Comparison of ENCODE assay signal across 20 cellular contexts in the genomic region with DNA sequence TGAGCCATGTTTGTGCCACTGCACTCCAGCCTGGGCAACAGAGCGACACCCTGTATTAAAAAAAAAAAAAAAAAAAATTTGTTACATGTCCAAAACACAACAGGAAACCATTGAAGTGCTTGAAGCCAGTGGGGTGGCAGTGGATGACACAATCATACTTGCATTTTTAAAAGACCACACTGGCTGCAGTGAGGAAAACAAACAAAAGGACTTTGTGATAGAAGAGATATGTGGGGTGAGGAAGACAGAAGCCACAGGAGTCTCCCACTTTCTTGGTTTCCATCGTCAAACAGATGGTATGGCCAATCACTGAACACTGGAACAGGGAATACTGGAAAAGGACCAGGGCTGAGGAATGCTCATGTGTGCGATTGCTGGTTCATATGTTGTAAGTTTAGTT. TPM values are rescaled to one million over a fixed set of nuclear protein-coding genes. Genes with fewer than 3 reads are reported as not detected.
"Had no signal": no experiment of that assay in that cellular context is flagged by ENCODE, and none has a peak within 500 bp of the region (broad histone marks: within the 10 kb centered on the region; RNA-seq: fewer than 3 reads in every experiment).

No MANE protein-coding gene starts in this region.

- H3K27me3 ChIP-seq: vagina had no signal

- FAIRE-seq: astrocyte, colon, endometrium, keratinocyte had no signal

- ATAC-seq: esophagus mucosa; left lobe of liver; naive thymus-derived CD4-positive, alpha-beta T cell; stimulated activated naive B cell treated with anti-CD40 and anti-IgM and Interleukin-4, amounts not matched to agents 10 μg/mL and 1 μg/mL and 100 μg/mL, for 72 hours had no signal

- H3K36me3 ChIP-seq: tibial artery, vagina had no signal

- H3K4me3 ChIP-seq: tibial artery, vagina had no signal

- H3K4me1 ChIP-seq: tibial artery, vagina had no signal

- H3K9me3 ChIP-seq: tibial artery, vagina had no signal

- H3K27ac ChIP-seq: tibial artery, vagina had no signal

- DNase-seq: activated CD4-positive, CD25-positive, alpha-beta regulatory T cell; activated naive CD4-positive, alpha-beta T cell treated with anti-CD3 and anti-CD28 coated beads for 36 hours; activated T-cell treated with anti-CD3 and anti-CD28 coated beads for 4 hours; hippocampal formation; naive thymus-derived CD4-positive, alpha-beta T cell; stimulated activated CD4-positive, alpha-beta T cell treated with anti-CD3 and anti-CD28 coated beads, Interleukin-15, amount 100 ng/mL, for 24 hours; stimulated activated CD4-positive, alpha-beta T cell treated with anti-CD3 and anti-CD28 coated beads, Interleukin-4, amount 100 ng/mL, for 1 hour; stimulated activated naive B cell treated with anti-CD40 and anti-IgM and Interleukin-4, amounts not matched to agents 10 μg/mL and 1 μg/mL and 100 μg/mL, for 72 hours; tibial artery had no signal

RNA-seq across cellular contexts. Expression of gene ARL14EPL, which starts 31.7 kb away (rescaled TPM):
- total RNA-seq: activated naive CD4-positive, alpha-beta T cell treated with anti-CD3 and anti-CD28 coated beads for 36 hours; astrocyte; cardiac septum; esophagus mucosa; left lobe of liver; mononuclear cell; naive thymus-derived CD4-positive, alpha-beta T cell; skeletal muscle tissue; subcutaneous adipose tissue; vagina had no signal
- polyA plus RNA-seq: keratinocyte; naive thymus-derived CD4-positive, alpha-beta T cell had no signal
